8 cellular contexts compared by ENCODE assay signal in genomic region chr3:190586631-190587000, GRCh38.
DNase-seq lines count a peak whose midpoint lies in the region; ATAC-seq, FAIRE-seq and TF ChIP-seq lines count a peak whose summit lies in the region.

No MANE protein-coding gene starts in this region.

- H2BK5ac ChIP-seq in H1 (ENCODE audit: low read depth, low read length), result no peak overlapping the region

- no peaks in the 10 kb centered on the region for H4K20me1 ChIP-seq in H1 (replicated peaks in 1 of 2; ENCODE audit: control insufficient read depth in 1 of 2, insufficient read depth in 2 of 2, low read length in 2 of 2)

- no peak overlapping the region for H2BK120ac ChIP-seq in H1 (replicated peaks; ENCODE audit: low read depth, low read length)

- POLR2A ChIA-PET in RWPE1 (lab: Yijun Ruan, JAX; ENCODE audit: low non-redundant PET), result no interaction called here
- POLR2A ChIA-PET in H1 (lab: Charles Lee; ENCODE audit: partially characterized antibody), result no interaction called here

- no peak overlapping the region for H2BK20ac ChIP-seq in H1 (ENCODE audit: low read length)

- no peak overlapping the region for H3K9ac ChIP-seq in H1 (replicated peaks in 1 of 4; ENCODE audit: extremely low read depth in 1 of 4, low read depth in 3 of 4, low read length in 3 of 4)

- TF ChIP-seq CTCF in RWPE1 (conservative IDR thresholded peaks at IDR 0.05; ENCODE audit: low read depth), result no peak
- no peak for TF ChIP-seq CTCF in H1 (IDR thresholded peaks at IDR 0.05; ENCODE audit: control extremely low read depth in 1 of 3, insufficient read depth in 1 of 3, low read depth in 1 of 3, low read length in 3 of 3)
- TF ChIP-seq CTCF in spleen (IDR thresholded peaks at IDR 0.05 in 8 of 11, conservative IDR thresholded peaks at IDR 0.05 in 3 of 11), result no peak

- CTCF ChIA-PET in RWPE1 (lab: Yijun Ruan, JAX) (interaction anchor here (0.5 to 1.2 kb wide), 2 partner anchors 69 to 114 kb away, joined by 3 to 4 read pairs; no protein-coding TSS in a partner anchor), H1 (lab: Charles Lee; ENCODE audit: partially characterized antibody) (no interaction called here)

- no peak for TF ChIP-seq RAD21 in H1 (IDR thresholded peaks at IDR 0.05 in 1 of 2, conservative IDR thresholded peaks at IDR 0.05 in 1 of 2; ENCODE audit: low read depth in 2 of 2, low read length in 2 of 2)

- TF ChIP-seq POLR2A in H1 (IDR thresholded peaks at IDR 0.05; ENCODE audit: control extremely low read depth in 1 of 2, low read depth in 2 of 2, low read length in 2 of 2), result no peak
- TF ChIP-seq POLR2A in spleen (IDR thresholded peaks at IDR 0.05), result no peak

- no peak overlapping the region for H2BK12ac ChIP-seq in H1 (ENCODE audit: low read depth, low read length)

- H3K9me3 ChIP-seq in H1 (ENCODE audit: insufficient read depth in 2 of 2, low read depth in 1 of 2, low read length in 1 of 2), result no peaks in the 10 kb centered on the region
- H3K9me3 ChIP-seq in spleen, result no peaks in the 10 kb centered on the region

- 83% methylated on average over 4 of the region's 4 CpGs; no CpG with 5 or more reads in 1 of the 2 experiments for WGBS in H1 (ENCODE audit: extremely low coverage in 1 of 2, insufficient coverage in 1 of 2, insufficient read length in 1 of 2, insufficient replicate concordance in 2 of 2, low coverage in 1 of 2, low lambda C conversion rate in 2 of 2, missing lambda C conversion rate in 1 of 2), 2 experiments
- 33 to 62% (median 45%) methylated on average over 4 of the region's 4 CpGs for WGBS in spleen, 5 donors

- ATAC-seq in GM18858 (IDR thresholded peaks at IDR 0.05; ENCODE audit: unreplicated experiment), result peak; percentile 57
- peak; percentile 85 for ATAC-seq in HG02678 (IDR thresholded peaks at IDR 0.05; ENCODE audit: unreplicated experiment)
- no peak for ATAC-seq in left lobe of liver

- no peak overlapping the region for H3K56ac ChIP-seq in H1 (replicated peaks; ENCODE audit: insufficient read length, low read depth, low read length)

- H3K4me1 ChIP-seq in H1 (replicated peaks in 1 of 4; ENCODE audit: control insufficient read depth in 3 of 4, insufficient read depth in 4 of 4, low read length in 3 of 4) (peaks cover 0 to 10% (median 1%) of the 10 kb centered on the region in 4 experiments; a peak in 2 of 7 replicates), spleen (peaks cover 0 to 32% (median 14%) of the 10 kb centered on the region in 6 donors)

- H3K14ac ChIP-seq in H1 (ENCODE audit: insufficient read length), result no peak overlapping the region

- H2BK15ac ChIP-seq in H1 (ENCODE audit: low read length), result no peak overlapping the region

- no peak overlapping the region for H3K4me2 ChIP-seq in H1 (ENCODE audit: insufficient read depth in 1 of 2, low read depth in 2 of 2, low read length in 2 of 2)

- FAIRE-seq in H1 (lab: Jason Lieb, UNC), result no peak

- no peak overlapping the region for H3K4ac ChIP-seq in H1 (replicated peaks; ENCODE audit: insufficient read length, low read depth, low read length)

- no peak overlapping the region for H3K4me3 ChIP-seq in H1 (ENCODE audit: extremely low read depth in 1 of 4, insufficient read depth in 2 of 4, low read depth in 3 of 4, low read length in 4 of 4)
- H3K4me3 ChIP-seq in spleen, result no peak overlapping the region

- H3K18ac ChIP-seq in H1 (ENCODE audit: extremely low read depth, low read length), result no peak overlapping the region

- no peaks in the 10 kb centered on the region for H3K79me2 ChIP-seq in H1 (ENCODE audit: control insufficient read depth in 1 of 2, insufficient read depth in 2 of 2, low read length in 2 of 2)

- no peak overlapping the region for H3K23ac ChIP-seq in H1 (ENCODE audit: insufficient read length)

- no peak overlapping the region for H2AK5ac ChIP-seq in H1 (ENCODE audit: low read depth, low read length)

- H3K27me3 ChIP-seq in H1 (replicated peaks in 1 of 4; ENCODE audit: control insufficient read depth in 3 of 4, extremely low read depth in 1 of 4, insufficient read depth in 3 of 4, low read length in 3 of 4) (no peaks in the 10 kb centered on the region), spleen (replicated peaks in 1 of 7) (no peaks in the 10 kb centered on the region)

- H3K27ac ChIP-seq in RWPE1, result no peak overlapping the region; the same call in 1 of the 2 replicates
- H3K27ac ChIP-seq in H1 (ENCODE audit: low read depth, low read length), result no peak overlapping the region
- peak overlapping the region in 5 of 8 donors; percentile 2 to 64 (median 48) for H3K27ac ChIP-seq in spleen

- DNase-seq in RWPE1 (ENCODE audit: low spot score) (peak; percentile 80), H1 (ENCODE audit: low read depth in 1 of 2, low spot score in 2 of 2) (no peak), spleen (no peak), posterior vena cava (ENCODE audit: low spot score) (no peak), left lobe of liver (ENCODE audit: low spot score) (no peak), GF-D8 (lab: John Stamatoyannopoulos, UW) (no peak)

- H3K79me1 ChIP-seq in H1 (ENCODE audit: low read depth, low read length), result no peaks in the 10 kb centered on the region

- TF ChIP-seq EP300 in H1 (IDR thresholded peaks at IDR 0.05; ENCODE audit: borderline replicate concordance in 1 of 2, low read depth in 2 of 2, low read length in 2 of 2), result no peak

- no peaks in the 10 kb centered on the region for H3K23me2 ChIP-seq in H1 (ENCODE audit: low read depth, low read length)

- intact Hi-C loops in spleen (cut with DNase I; ENCODE audit: low total_unique reads), result no loop called here
- intact Hi-C loops in posterior vena cava (cut with DNase I), result no loop called here

- H3K36me3 ChIP-seq in H1 (ENCODE audit: control insufficient read depth in 2 of 4, insufficient read depth in 4 of 4, low read length in 3 of 4) (no peaks in the 10 kb centered on the region), spleen (no peaks in the 10 kb centered on the region)

- no peak overlapping the region for H4K8ac ChIP-seq in H1 (ENCODE audit: extremely low read depth, insufficient read depth, low read length)

- no peak overlapping the region for H4K5ac ChIP-seq in H1 (ENCODE audit: insufficient read length, low read depth, low read length)

- H2AFZ ChIP-seq in H1 (ENCODE audit: low read length), result no peak overlapping the region

- H4K91ac ChIP-seq in H1 (replicated peaks; ENCODE audit: insufficient read length, low read length), result no peak overlapping the region

TF ChIP-seq in H1, 55 proteins besides CTCF, POLR2A, EP300 and RAD21:
- TF ChIP-seq GTF2F1 (IDR thresholded peaks at IDR 0.05; ENCODE audit: borderline replicate concordance, low read depth, low read length) (no peak), BACH1 (IDR thresholded peaks at IDR 0.05; ENCODE audit: low read length) (0 out of 2 replicates have a peak, but pooled peaks have one; percentile 32)

Comparison
In these comparisons a context has a peak if more than half of its experiments do, and no peak if none do; other contexts are left out.
1. H3K27ac ChIP-seq: peak in spleen (5 of 8); none in RWPE1 (single experiment) and H1 (single experiment).